In genomic region chr5:89992201-89992600, GRCh38 we compare ENCODE assay signal across 27 cellular contexts.
"Had no signal": no experiment of that assay in that cellular context is flagged by ENCODE, and none has a peak within 500 bp of the region (broad histone marks: within the 10 kb centered on the region; RNA-seq: fewer than 3 reads in every experiment).

No MANE protein-coding gene starts in this region.

- H3K4me3 ChIP-seq: PC-9, Peyer's patch, SJSA1, SK-N-MC had no signal

- H3K27me3 ChIP-seq: Peyer's patch, SJSA1 had no signal

- H3K27ac ChIP-seq: PC-9, Peyer's patch, SJSA1, SK-N-MC had no signal

- H3K36me3 ChIP-seq: Peyer's patch, SJSA1 had no signal

- ATAC-seq: HepG2, Right ventricle myocardium inferior had no signal

- DNase-seq: IMR-90; Kasumi-1; KG1; MV-4-11; NCI-H1048; NCI-H1105; NCI-H1417 treated with DMSO at 0.1 percent for 48 hours; NCI-H146; NCI-H1694 treated with DMSO at 0.1 percent for 48 hours; NCI-H1930; NCI-H2081; NCI-H2107; NCI-H226; NCI-H446; NCI-H510A; NCI-H524 treated with DMSO at 0.1 percent for 48 hours; NCI-H69; NCI-H774; NK-92 treated with Interleukin-12 subunit alpha and Interleukin-12 subunit beta, amount 100 ng/mL, for 24 hours; PC-9; Peyer's patch; SIG-M5; T-helper 2 cell had no signal

- H3K4me2 ChIP-seq: PC-9 had no signal

- H2AFZ ChIP-seq: PC-9 had no signal

- H3K9me3 ChIP-seq: Peyer's patch, SJSA1 had no signal
